1 cellular context compared by ENCODE assay signal in the genomic region with DNA sequence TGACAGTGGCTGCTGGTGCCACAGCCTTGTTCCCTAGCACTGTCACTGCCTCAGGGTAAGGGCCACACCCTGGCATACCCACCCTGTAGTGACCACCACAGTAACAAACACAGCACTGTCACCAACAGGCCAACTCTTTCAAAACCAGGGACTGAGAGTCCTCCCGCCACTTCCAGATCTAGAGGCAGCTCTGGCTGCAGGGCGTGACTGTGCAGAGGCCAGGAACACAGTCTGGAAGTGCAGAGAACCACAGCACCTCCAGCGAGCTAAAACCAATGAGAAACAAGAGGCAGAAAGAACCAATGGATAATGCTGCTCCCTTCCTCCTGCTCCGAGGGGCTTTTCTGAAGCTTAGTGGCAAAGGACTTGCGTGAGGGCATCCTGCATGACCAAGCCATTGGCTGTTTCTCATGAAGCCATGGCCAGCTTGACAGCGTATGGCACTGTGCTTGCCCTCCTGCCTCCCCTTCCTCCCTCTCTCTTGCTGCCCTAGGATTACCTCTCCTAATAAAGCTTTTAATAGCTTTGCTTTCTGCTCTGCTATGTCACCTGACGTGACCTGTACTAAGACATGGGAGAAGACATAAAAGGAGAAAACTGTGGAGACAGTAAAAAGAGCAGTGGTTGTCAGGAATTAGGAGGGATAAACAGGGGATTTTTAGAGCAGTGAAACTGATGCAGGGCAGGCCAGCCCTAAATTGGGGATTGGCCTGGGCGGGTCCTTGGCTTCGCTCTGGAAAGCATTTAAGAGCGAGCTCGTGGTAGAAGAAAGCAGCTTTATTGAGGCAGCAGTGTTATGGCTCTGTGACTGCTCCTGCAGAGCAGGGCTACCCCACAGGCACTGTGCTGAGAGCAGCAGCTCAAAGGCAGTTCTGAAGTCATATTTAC.
TF ChIP-seq lines count a peak whose summit lies in the region.

No MANE protein-coding gene starts in this region.

TF ChIP-seq in H1, 55 proteins besides CTCF, POLR2A, EP300 and RAD21:
- TF ChIP-seq CBX5 (IDR thresholded peaks at IDR 0.05; ENCODE audit: low read depth, low read length) (no peak), BCL11A (IDR thresholded peaks at IDR 0.05; ENCODE audit: low read depth in 2 of 2, low read length in 2 of 2) (no peak), NANOG (IDR thresholded peaks at IDR 0.05; ENCODE audit: insufficient read depth, low read depth, low read length, poor library complexity, severe bottlenecking) (no peak), KDM1A (IDR thresholded peaks at IDR 0.05; ENCODE audit: borderline replicate concordance, low read length) (no peak), KDM5A (IDR thresholded peaks at IDR 0.05; ENCODE audit: low read length) (no peak), TCF12 (IDR thresholded peaks at IDR 0.05; ENCODE audit: low read depth, low read length) (no peak), JUN (IDR thresholded peaks at IDR 0.05; ENCODE audit: low read depth, low read length) (no peak), TEAD4 (IDR thresholded peaks at IDR 0.05; ENCODE audit: low read depth, low read length) (no peak), BRCA1 (IDR thresholded peaks at IDR 0.05; ENCODE audit: low read depth, low read length) (no peak), FOSL1 (IDR thresholded peaks at IDR 0.05; ENCODE audit: insufficient read depth, low read depth, low read length) (no peak), TAF7 (optimal IDR thresholded peaks at IDR 0.05; ENCODE audit: borderline replicate concordance, low read depth, low read length) (no peak), RBBP5 (IDR thresholded peaks at IDR 0.05; ENCODE audit: borderline replicate concordance, low read depth, low read length) (no peak), RNF2 (IDR thresholded peaks at IDR 0.05; ENCODE audit: borderline replicate concordance, low read depth, low read length, missing control alignments, poor library complexity, severe bottlenecking) (no peak), ZNF274 (IDR thresholded peaks at IDR 0.05; ENCODE audit: borderline replicate concordance, extremely low read depth, low read length) (no peak), POLR2AphosphoS5 (IDR thresholded peaks at IDR 0.05; ENCODE audit: low read depth, low read length) (no peak), PHF8 (conservative IDR thresholded peaks at IDR 0.05; ENCODE audit: low read depth, low read length) (no peak)
- TF ChIP-seq, protein P1, sequence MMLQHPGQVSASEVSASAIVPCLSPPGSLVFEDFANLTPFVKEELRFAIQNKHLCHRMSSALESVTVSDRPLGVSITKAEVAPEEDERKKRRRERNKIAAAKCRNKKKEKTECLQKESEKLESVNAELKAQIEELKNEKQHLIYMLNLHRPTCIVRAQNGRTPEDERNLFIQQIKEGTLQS (IDR thresholded peaks at IDR 0.05; ENCODE audit: insufficient read depth, low read depth, low read length), result no peak
- TF ChIP-seq, protein P2, sequence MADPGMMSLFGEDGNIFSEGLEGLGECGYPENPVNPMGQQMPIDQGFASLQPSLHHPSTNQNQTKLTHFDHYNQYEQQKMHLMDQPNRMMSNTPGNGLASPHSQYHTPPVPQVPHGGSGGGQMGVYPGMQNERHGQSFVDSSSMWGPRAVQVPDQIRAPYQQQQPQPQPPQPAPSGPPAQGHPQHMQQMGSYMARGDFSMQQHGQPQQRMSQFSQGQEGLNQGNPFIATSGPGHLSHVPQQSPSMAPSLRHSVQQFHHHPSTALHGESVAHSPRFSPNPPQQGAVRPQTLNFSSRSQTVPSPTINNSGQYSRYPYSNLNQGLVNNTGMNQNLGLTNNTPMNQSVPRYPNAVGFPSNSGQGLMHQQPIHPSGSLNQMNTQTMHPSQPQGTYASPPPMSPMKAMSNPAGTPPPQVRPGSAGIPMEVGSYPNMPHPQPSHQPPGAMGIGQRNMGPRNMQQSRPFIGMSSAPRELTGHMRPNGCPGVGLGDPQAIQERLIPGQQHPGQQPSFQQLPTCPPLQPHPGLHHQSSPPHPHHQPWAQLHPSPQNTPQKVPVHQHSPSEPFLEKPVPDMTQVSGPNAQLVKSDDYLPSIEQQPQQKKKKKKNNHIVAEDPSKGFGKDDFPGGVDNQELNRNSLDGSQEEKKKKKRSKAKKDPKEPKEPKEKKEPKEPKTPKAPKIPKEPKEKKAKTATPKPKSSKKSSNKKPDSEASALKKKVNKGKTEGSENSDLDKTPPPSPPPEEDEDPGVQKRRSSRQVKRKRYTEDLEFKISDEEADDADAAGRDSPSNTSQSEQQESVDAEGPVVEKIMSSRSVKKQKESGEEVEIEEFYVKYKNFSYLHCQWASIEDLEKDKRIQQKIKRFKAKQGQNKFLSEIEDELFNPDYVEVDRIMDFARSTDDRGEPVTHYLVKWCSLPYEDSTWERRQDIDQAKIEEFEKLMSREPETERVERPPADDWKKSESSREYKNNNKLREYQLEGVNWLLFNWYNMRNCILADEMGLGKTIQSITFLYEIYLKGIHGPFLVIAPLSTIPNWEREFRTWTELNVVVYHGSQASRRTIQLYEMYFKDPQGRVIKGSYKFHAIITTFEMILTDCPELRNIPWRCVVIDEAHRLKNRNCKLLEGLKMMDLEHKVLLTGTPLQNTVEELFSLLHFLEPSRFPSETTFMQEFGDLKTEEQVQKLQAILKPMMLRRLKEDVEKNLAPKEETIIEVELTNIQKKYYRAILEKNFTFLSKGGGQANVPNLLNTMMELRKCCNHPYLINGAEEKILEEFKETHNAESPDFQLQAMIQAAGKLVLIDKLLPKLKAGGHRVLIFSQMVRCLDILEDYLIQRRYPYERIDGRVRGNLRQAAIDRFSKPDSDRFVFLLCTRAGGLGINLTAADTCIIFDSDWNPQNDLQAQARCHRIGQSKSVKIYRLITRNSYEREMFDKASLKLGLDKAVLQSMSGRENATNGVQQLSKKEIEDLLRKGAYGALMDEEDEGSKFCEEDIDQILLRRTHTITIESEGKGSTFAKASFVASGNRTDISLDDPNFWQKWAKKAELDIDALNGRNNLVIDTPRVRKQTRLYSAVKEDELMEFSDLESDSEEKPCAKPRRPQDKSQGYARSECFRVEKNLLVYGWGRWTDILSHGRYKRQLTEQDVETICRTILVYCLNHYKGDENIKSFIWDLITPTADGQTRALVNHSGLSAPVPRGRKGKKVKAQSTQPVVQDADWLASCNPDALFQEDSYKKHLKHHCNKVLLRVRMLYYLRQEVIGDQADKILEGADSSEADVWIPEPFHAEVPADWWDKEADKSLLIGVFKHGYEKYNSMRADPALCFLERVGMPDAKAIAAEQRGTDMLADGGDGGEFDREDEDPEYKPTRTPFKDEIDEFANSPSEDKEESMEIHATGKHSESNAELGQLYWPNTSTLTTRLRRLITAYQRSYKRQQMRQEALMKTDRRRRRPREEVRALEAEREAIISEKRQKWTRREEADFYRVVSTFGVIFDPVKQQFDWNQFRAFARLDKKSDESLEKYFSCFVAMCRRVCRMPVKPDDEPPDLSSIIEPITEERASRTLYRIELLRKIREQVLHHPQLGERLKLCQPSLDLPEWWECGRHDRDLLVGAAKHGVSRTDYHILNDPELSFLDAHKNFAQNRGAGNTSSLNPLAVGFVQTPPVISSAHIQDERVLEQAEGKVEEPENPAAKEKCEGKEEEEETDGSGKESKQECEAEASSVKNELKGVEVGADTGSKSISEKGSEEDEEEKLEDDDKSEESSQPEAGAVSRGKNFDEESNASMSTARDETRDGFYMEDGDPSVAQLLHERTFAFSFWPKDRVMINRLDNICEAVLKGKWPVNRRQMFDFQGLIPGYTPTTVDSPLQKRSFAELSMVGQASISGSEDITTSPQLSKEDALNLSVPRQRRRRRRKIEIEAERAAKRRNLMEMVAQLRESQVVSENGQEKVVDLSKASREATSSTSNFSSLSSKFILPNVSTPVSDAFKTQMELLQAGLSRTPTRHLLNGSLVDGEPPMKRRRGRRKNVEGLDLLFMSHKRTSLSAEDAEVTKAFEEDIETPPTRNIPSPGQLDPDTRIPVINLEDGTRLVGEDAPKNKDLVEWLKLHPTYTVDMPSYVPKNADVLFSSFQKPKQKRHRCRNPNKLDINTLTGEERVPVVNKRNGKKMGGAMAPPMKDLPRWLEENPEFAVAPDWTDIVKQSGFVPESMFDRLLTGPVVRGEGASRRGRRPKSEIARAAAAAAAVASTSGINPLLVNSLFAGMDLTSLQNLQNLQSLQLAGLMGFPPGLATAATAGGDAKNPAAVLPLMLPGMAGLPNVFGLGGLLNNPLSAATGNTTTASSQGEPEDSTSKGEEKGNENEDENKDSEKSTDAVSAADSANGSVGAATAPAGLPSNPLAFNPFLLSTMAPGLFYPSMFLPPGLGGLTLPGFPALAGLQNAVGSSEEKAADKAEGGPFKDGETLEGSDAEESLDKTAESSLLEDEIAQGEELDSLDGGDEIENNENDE (IDR thresholded peaks at IDR 0.05; ENCODE audit: insufficient replicate concordance, low read length), result no peak
TF ChIP-seq in H1: peak in this region for 0.
